8 cellular contexts compared by ENCODE assay signal in genomic region chr12:2794261-2794735, GRCh38. TPM values are rescaled to one million over a fixed set of nuclear protein-coding genes. Genes with fewer than 3 reads are reported as not detected.
A peak's percentile ranks its signal among the peaks of the same experiment; 100 is the strongest.
DNase-seq lines count a peak whose midpoint lies in the region; ATAC-seq and TF ChIP-seq lines count a peak whose summit lies in the region.

No MANE protein-coding gene starts in this region.

- H4K20me1 ChIP-seq in BLaER1 (peaks cover 36% of the 10 kb centered on the region), H9 (ENCODE audit: control insufficient read depth, insufficient read depth, insufficient read length) (no peaks in the 10 kb centered on the region)

- peaks cover 0 to 3% of the 10 kb centered on the region in 2 experiments; a peak in 3 of 5 replicates for H3K9me3 Mint-ChIP-seq in H9

- H3K4me3 ChIP-seq in BLaER1 (peak overlapping the region; percentile 87), ectodermal cell (ENCODE audit: insufficient read depth, low read depth, low read length) (peak overlapping the region; percentile 53)

- H3K9me3 ChIP-seq in BLaER1 (no peaks in the 10 kb centered on the region), H9 (ENCODE audit: control insufficient read depth, low read depth, low read length) (no peaks in the 10 kb centered on the region), T-helper 17 cell (ENCODE audit: control insufficient read depth, low read length, poor library complexity, severe bottlenecking) (no peaks in the 10 kb centered on the region), ectodermal cell (ENCODE audit: control insufficient read depth, low read length) (no peaks in the 10 kb centered on the region)

- no peak overlapping the region for H2BK20ac ChIP-seq in H9 (ENCODE audit: low read depth, low read length, poor library complexity, severe bottlenecking)

- no peak overlapping the region for H2BK120ac ChIP-seq in H9 (ENCODE audit: low read depth, low read length, poor library complexity, severe bottlenecking)

- H2BK15ac ChIP-seq in H9 (ENCODE audit: low read depth, low read length): peak overlapping the region; percentile 99

- no peak overlapping the region for H3T11ph ChIP-seq in H9 (ENCODE audit: low read length)

- H3K27ac Mint-ChIP-seq in H9: no peak overlapping the region; a peak in 1 of 7 replicates
- H3K27ac Mint-ChIP-seq in T-helper 17 cell: peak overlapping the region; percentile 56

- H2AFZ ChIP-seq in H9 (ENCODE audit: low read length): no peak overlapping the region

- no CpG with 5 or more reads among the region's 43 CpGs for WGBS in H9 (ENCODE audit: extremely low coverage, insufficient read length, low lambda C conversion rate)
- WGBS in ectodermal cell, 2 experiments: 2 to 3% methylated on average over 43 of the region's 43 CpGs

- H3K4me3 Mint-ChIP-seq in H9 (peak overlapping the region; percentile 73 to 83), T-helper 17 cell (peak overlapping the region; percentile 85)

- TF ChIP-seq CTCF in H9 (conservative IDR thresholded peaks at IDR 0.05): no peak

- H2BK5ac ChIP-seq in H9 (ENCODE audit: insufficient read length, low read length): no peak overlapping the region

- H3K36me3 ChIP-seq in BLaER1: peaks cover 26% of the 10 kb centered on the region
- peaks cover 18% of the 10 kb centered on the region for H3K36me3 ChIP-seq in ectodermal cell (ENCODE audit: control insufficient read depth, insufficient read depth, low read length)

- peak; percentile 11 for ATAC-seq in T-helper 17 cell
- no peak for ATAC-seq in GM18520 (IDR thresholded peaks at IDR 0.05; ENCODE audit: unreplicated experiment)

- H2AK5ac ChIP-seq in H9 (ENCODE audit: insufficient read length, low read length): no peak overlapping the region

- H4K8ac ChIP-seq in H9 (replicated peaks; ENCODE audit: insufficient read length, low read depth, low read length): no peak overlapping the region

- no peak overlapping the region for H3K9ac ChIP-seq in BLaER1
- peak overlapping the region; percentile 84 for H3K9ac ChIP-seq in H9 (ENCODE audit: extremely low read depth, insufficient read length, low read length)

- H3K27me3 ChIP-seq in BLaER1 (peaks cover 24% of the 10 kb centered on the region), H9 (ENCODE audit: insufficient read depth, low read length) (no peaks in the 10 kb centered on the region), ectodermal cell (ENCODE audit: control insufficient read depth, insufficient read depth, low read length, poor library complexity, severe bottlenecking) (peaks cover 24% of the 10 kb centered on the region)

- H3K4me1 Mint-ChIP-seq in H9: peaks cover 19 to 34% of the 10 kb centered on the region in 2 experiments
- peaks cover 28% of the 10 kb centered on the region for H3K4me1 Mint-ChIP-seq in T-helper 17 cell

- H3K36me3 Mint-ChIP-seq in H9 (ENCODE audit: insufficient read depth in 1 of 3, low read depth in 3 of 3) (peaks cover 30 to 34% (median 32%) of the 10 kb centered on the region in 3 experiments), T-helper 17 cell (ENCODE audit: low read depth) (no peaks in the 10 kb centered on the region)

- H3K4me1 ChIP-seq in BLaER1 (peaks cover 29% of the 10 kb centered on the region), H9 (ENCODE audit: insufficient read depth, low read length) (no peaks in the 10 kb centered on the region; the same call in 1 of the 2 replicates), ectodermal cell (ENCODE audit: control insufficient read depth, insufficient read depth, low read length) (no peaks in the 10 kb centered on the region)

- no peak overlapping the region for H4K5ac ChIP-seq in H9 (ENCODE audit: insufficient read length, low read depth, low read length)

- no peak overlapping the region for H3K23ac ChIP-seq in H9 (ENCODE audit: insufficient read length, low read depth, low read length)

- H3K56ac ChIP-seq in H9 (ENCODE audit: insufficient read length, low read depth, low read length): no peak overlapping the region

- H3K14ac ChIP-seq in H9 (ENCODE audit: insufficient read depth, low read length): peak overlapping the region; percentile 95

- DNase-seq in H9 (no peak), T-helper 17 cell (no peak), medulla oblongata (ENCODE audit: extremely low spot score) (peak; percentile 87), H4 (ENCODE audit: low spot score) (no peak)
- DNase-seq in stimulated activated naive CD4-positive, alpha-beta T cell treated with Interleukin-2 at 50 U/mL for 16 hours (lab: John Stamatoyannopoulos, UW): peak; percentile 22

- H3K27me3 Mint-ChIP-seq in H9 (ENCODE audit: low read depth): peaks cover 17% of the 10 kb centered on the region
- no peaks in the 10 kb centered on the region for H3K27me3 Mint-ChIP-seq in T-helper 17 cell

- H2BK12ac ChIP-seq in H9 (ENCODE audit: insufficient read length, low read depth, low read length): no peak overlapping the region

- H4K91ac ChIP-seq in H9 (ENCODE audit: insufficient read length, low read depth, low read length): no peak overlapping the region

- peak overlapping the region; percentile 98 for H3K4me2 ChIP-seq in BLaER1
- H3K4me2 ChIP-seq in H9 (ENCODE audit: insufficient read depth, insufficient read length, low read length): peak overlapping the region; percentile 87

- H3K18ac ChIP-seq in H9 (ENCODE audit: insufficient read length, low read depth, low read length): peak overlapping the region; percentile 87

- H3K79me2 ChIP-seq in H9 (ENCODE audit: insufficient read depth, low read length): peaks cover 8% of the 10 kb centered on the region; the same call in 1 of the 2 replicates

- no peak overlapping the region for H3K27ac ChIP-seq in BLaER1
- no peak overlapping the region for H3K27ac ChIP-seq in H9 (ENCODE audit: insufficient read length, low read depth, low read length)
- no peak overlapping the region for H3K27ac ChIP-seq in ectodermal cell (ENCODE audit: insufficient read depth, low read depth, low read length, poor library complexity, severe bottlenecking)

- H3K79me1 ChIP-seq in H9 (ENCODE audit: insufficient read depth, low read depth, low read length, poor library complexity, severe bottlenecking): no peaks in the 10 kb centered on the region

- peaks cover 12% of the 10 kb centered on the region for H3K23me2 ChIP-seq in H9 (ENCODE audit: insufficient read length, low read depth, low read length, poor library complexity, severe bottlenecking)

- no peak overlapping the region for H3K4ac ChIP-seq in H9 (ENCODE audit: low read depth, low read length)

RNA-seq across cellular contexts. Expression of gene FKBP4, which starts 0.5 kb away (rescaled TPM):
- total RNA-seq in H9 (2021) (221 and 237 TPM in 2 replicates), T-helper 17 cell (10 to 100 TPM; 41.9 to 44.9 TPM)
- polyA plus RNA-seq in ectodermal cell (2013, experiment 1 of 4): 61.2 TPM
- polyA plus RNA-seq in ectodermal cell (2013, experiment 2 of 4): 61.0 TPM
- 39.3 TPM for polyA plus RNA-seq in ectodermal cell (2013, experiment 3 of 4)
- polyA plus RNA-seq in ectodermal cell (2013, experiment 4 of 4): 46.0 TPM
- total RNA-seq in H4 (2014; rRNA removed; shearing (Covaris generic)): 96.4 and 97.5 TPM in 2 replicates

RNA-seq across cellular contexts. Expression of gene ITFG2, which starts 18.2 kb away (rescaled TPM):
- 32.7 and 41.6 TPM in 2 replicates for total RNA-seq in H9 (2021)
- 10 to 100 TPM; 63.1 to 63.9 TPM for total RNA-seq in T-helper 17 cell
- polyA plus RNA-seq in ectodermal cell (2013, experiment 1 of 4): 19.1 TPM
- polyA plus RNA-seq in ectodermal cell (2013, experiment 2 of 4): 16.9 TPM
- polyA plus RNA-seq in ectodermal cell (2013, experiment 3 of 4): 19.4 TPM
- polyA plus RNA-seq in ectodermal cell (2013, experiment 4 of 4): 19.2 TPM
- 6.8 and 9.5 TPM in 2 replicates for total RNA-seq in H4 (2014; rRNA removed; shearing (Covaris generic))

RNA-seq across cellular contexts. Expression of gene NRIP2, which starts 40.5 kb away (rescaled TPM):
- total RNA-seq in H9 (2021): 0.15 TPM in 2 replicates
- not detected for total RNA-seq in T-helper 17 cell
- 0.83 TPM for polyA plus RNA-seq in ectodermal cell (2013, experiment 1 of 4)
- 0.69 TPM for polyA plus RNA-seq in ectodermal cell (2013, experiment 2 of 4)
- polyA plus RNA-seq in ectodermal cell (2013, experiment 3 of 4): 0.32 TPM
- polyA plus RNA-seq in ectodermal cell (2013, experiment 4 of 4): 0.12 TPM
- 0.04 TPM in 1 of 2 replicates, not detected in the other for total RNA-seq in H4 (2014; rRNA removed; shearing (Covaris generic))

Comparison
In these comparisons a context has a peak if more than half of its experiments do, and no peak if none do; other contexts are left out.
1. DNase-seq: peak in medulla oblongata (single experiment) and stimulated activated naive CD4-positive, alpha-beta T cell treated with Interleukin-2 at 50 U/mL for 16 hours (single experiment); none in H9 (single experiment), T-helper 17 cell (0 of 3) and H4 (single experiment).